3 cellular contexts compared by ENCODE assay signal in the genomic region with DNA sequence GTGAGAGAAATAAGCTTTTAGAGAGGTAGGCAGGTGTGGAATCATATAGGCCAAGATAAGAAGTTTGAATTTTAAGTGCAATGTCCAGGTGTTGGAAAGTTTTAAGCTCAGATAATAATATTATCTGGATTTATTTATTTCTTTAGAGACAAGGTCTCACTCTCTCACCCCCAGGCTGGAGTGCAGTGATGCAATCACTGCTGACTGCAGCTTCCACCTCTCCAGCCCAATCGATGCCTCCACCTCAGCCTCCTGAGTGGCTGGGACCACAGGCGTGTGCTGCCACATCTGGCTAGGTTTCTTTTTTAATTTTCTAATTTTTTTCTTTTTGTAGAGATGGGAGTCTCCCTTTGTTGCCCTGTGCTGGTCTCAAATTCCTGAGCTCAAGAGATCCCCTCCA.
TF ChIP-seq lines count a peak whose summit lies in the region.

No MANE protein-coding gene starts in this region.

TF ChIP-seq in GM23338, 12 proteins besides CTCF, POLR2A, EP300 and RAD21 (continues in another document):
- TF ChIP-seq ZNF331 (CRISPR knock-in tag; IDR thresholded peaks at IDR 0.05; ENCODE audit: low read depth) (no peak), EZH2 (IDR thresholded peaks at IDR 0.05; ENCODE audit: low read depth, unreplicated experiment) (no peak), STAT1 (IDR thresholded peaks at IDR 0.05; ENCODE audit: unreplicated experiment) (no peak), POLR2AphosphoS5 (IDR thresholded peaks at IDR 0.05; ENCODE audit: low read depth) (no peak)
- TF ChIP-seq, protein P1, sequence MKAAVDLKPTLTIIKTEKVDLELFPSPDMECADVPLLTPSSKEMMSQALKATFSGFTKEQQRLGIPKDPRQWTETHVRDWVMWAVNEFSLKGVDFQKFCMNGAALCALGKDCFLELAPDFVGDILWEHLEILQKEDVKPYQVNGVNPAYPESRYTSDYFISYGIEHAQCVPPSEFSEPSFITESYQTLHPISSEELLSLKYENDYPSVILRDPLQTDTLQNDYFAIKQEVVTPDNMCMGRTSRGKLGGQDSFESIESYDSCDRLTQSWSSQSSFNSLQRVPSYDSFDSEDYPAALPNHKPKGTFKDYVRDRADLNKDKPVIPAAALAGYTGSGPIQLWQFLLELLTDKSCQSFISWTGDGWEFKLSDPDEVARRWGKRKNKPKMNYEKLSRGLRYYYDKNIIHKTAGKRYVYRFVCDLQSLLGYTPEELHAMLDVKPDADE (IDR thresholded peaks at IDR 0.05), result no peak

TF ChIP-seq in K562, 482 proteins besides CTCF, POLR2A, EP300 and RAD21:
- TF ChIP-seq CEBPG (CRISPR knock-in tag; IDR thresholded peaks at IDR 0.05) (peak; percentile 45; the same call in 1 of the 2 replicates), CEBPG (tag; conservative IDR thresholded peaks at IDR 0.05 in 1 of 2, IDR thresholded peaks at IDR 0.05 in 1 of 2) (peak; percentile 43 to 70), ZNF41 (CRISPR knock-in tag; conservative IDR thresholded peaks at IDR 0.05) (no peak)

TF ChIP-seq in H1, 55 proteins besides CTCF, POLR2A, EP300 and RAD21:
- peak; percentile 38; the same call in 1 of the 2 replicates for TF ChIP-seq CEBPB (IDR thresholded peaks at IDR 0.05; ENCODE audit: low read depth, low read length)
- TF ChIP-seq PHF8 (conservative IDR thresholded peaks at IDR 0.05; ENCODE audit: low read depth, low read length), result no peak
- no peak for TF ChIP-seq POU5F1 (IDR thresholded peaks at IDR 0.05; ENCODE audit: low read depth, low read length)
- no peak for TF ChIP-seq SAP30 (IDR thresholded peaks at IDR 0.05; ENCODE audit: insufficient read depth, insufficient replicate concordance, low read length)
- TF ChIP-seq CBX8 (IDR thresholded peaks at IDR 0.05; ENCODE audit: borderline replicate concordance, low read depth, low read length), result no peak
- TF ChIP-seq HDAC6 (IDR thresholded peaks at IDR 0.05; ENCODE audit: low read depth, low read length), result no peak
- no peak for TF ChIP-seq POLR2AphosphoS5 (IDR thresholded peaks at IDR 0.05; ENCODE audit: low read depth, low read length)
- no peak for TF ChIP-seq RFX5 (IDR thresholded peaks at IDR 0.05; ENCODE audit: borderline replicate concordance, low read depth, low read length)
- TF ChIP-seq SP4 (IDR thresholded peaks at IDR 0.05; ENCODE audit: low read length), result no peak
TF ChIP-seq in H1: peak in this region for 1.
